Comparison of ENCODE assay signal across 28 cellular contexts in the genomic region with DNA sequence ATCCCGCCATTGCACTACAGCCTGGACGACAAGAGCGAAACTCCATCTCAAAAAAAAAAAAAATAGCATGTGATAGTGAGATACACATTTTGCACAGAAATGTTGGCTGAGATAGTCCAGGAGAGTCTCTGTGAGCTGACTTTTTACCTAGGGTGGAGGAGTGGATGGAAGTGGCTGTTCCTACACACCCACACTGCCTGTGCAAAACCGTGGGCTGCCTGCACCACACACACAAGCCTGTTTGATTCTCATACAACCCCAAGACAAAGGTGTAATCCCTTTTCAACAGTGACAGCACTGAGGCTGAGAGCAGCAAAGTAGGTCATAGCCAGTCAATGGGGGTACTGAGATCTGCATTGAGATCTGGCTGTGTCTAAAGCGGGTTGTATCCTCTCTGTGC.
A peak's percentile ranks its signal among the peaks of the same experiment; 100 is the strongest.
DNase-seq lines count a peak whose midpoint lies in the region; ATAC-seq, FAIRE-seq and TF ChIP-seq lines count a peak whose summit lies in the region.
"Had no signal": no experiment of that assay in that cellular context is flagged by ENCODE, and none has a peak within 500 bp of the region (broad histone marks: within the 10 kb centered on the region; RNA-seq: fewer than 3 reads in every experiment).

No MANE protein-coding gene starts in this region.

- H3K27ac ChIP-seq in HEK293 (ENCODE audit: extremely low read depth, low read depth, low read length), result no peak overlapping the region
- H3K27ac ChIP-seq in K562 (ENCODE audit: extremely low read depth, low read depth, low read length), result no peak overlapping the region
- H3K27ac ChIP-seq in mesendoderm (ENCODE audit: low read depth, low read length), result no peak overlapping the region
- H3K27ac ChIP-seq: BLaER1 had no signal

- no peak overlapping the region for H3K4me3 ChIP-seq in HEK293 (ENCODE audit: low read depth, low read length)
- no peak overlapping the region for H3K4me3 ChIP-seq in K562
- H3K4me3 ChIP-seq in mesendoderm (ENCODE audit: low read length), result no peak overlapping the region
- H3K4me3 ChIP-seq: BLaER1, GM12878 had no signal

- CTCF ChIA-PET in HEK293 (lab: Yijun Ruan, JAX) (interaction anchor here (0.6 kb wide), 2 partner anchors 48 to 201 kb away, joined by 3 to 11 read pairs; no protein-coding TSS in a partner anchor), K562 (lab: Yijun Ruan, JAX; ENCODE audit: low intra/inter-chr PET ratio) (no interaction called here)

- no peak for TF ChIP-seq RAD21 in K562 (CRISPR knock-in tag; conservative IDR thresholded peaks at IDR 0.05 in 1 of 2, IDR thresholded peaks at IDR 0.05 in 1 of 2)

- TF ChIP-seq EP300 in K562 (IDR thresholded peaks at IDR 0.05; ENCODE audit: low read length), result no peak

- no peak overlapping the region for H4K8ac ChIP-seq in mesendoderm (ENCODE audit: low read depth, low read length)

- H4K20me1 ChIP-seq in K562 (replicated peaks; ENCODE audit: control insufficient read depth, insufficient read depth, low read length), result no peaks in the 10 kb centered on the region
- H4K20me1 ChIP-seq: BLaER1 had no signal

- no peak for FAIRE-seq in K562 (lab: Jason Lieb, UNC)
- FAIRE-seq: A204.1, GM12878, GM12892, GM18507 had no signal

- no peak overlapping the region for H2AFZ ChIP-seq in K562 (ENCODE audit: low read depth, low read length)

- H3K9me3 ChIP-seq in HEK293 (ENCODE audit: control insufficient read depth, insufficient read depth, low read depth, low read length) (no peaks in the 10 kb centered on the region), K562 (replicated peaks; ENCODE audit: control insufficient read depth, insufficient read depth, low read depth, low read length) (no peaks in the 10 kb centered on the region)
- H3K9me3 ChIP-seq: BE2C, BLaER1 had no signal

- no peak overlapping the region for H3K4ac ChIP-seq in mesendoderm (ENCODE audit: low read depth, low read length)

- H2BK15ac ChIP-seq in mesendoderm (replicated peaks; ENCODE audit: low read depth), result no peak overlapping the region

- no peaks in the 10 kb centered on the region for H3K79me2 ChIP-seq in K562 (ENCODE audit: control insufficient read depth, insufficient read depth, low read length)
- H3K79me2 ChIP-seq in mesendoderm (ENCODE audit: control insufficient read depth, insufficient read depth, low read length), result no peaks in the 10 kb centered on the region

- H3K56ac ChIP-seq in mesendoderm (ENCODE audit: low read length), result no peak overlapping the region

- H3K27me3 ChIP-seq in K562 (ENCODE audit: control insufficient read depth in 2 of 2, insufficient read depth in 2 of 2, low read length in 2 of 2) (no peaks in the 10 kb centered on the region), mesendoderm (ENCODE audit: insufficient read depth, low read length, poor library complexity) (no peaks in the 10 kb centered on the region)
- H3K27me3 ChIP-seq: BE2C, BLaER1 had no signal

- no peak overlapping the region for H3K18ac ChIP-seq in mesendoderm (ENCODE audit: low read length)

- POLR2A ChIA-PET in HEK293 (lab: Yijun Ruan, JAX) (no interaction called here), K562 (lab: Yijun Ruan, JAX) (interaction anchor here (0.6 to 3.7 kb wide), 3 partner anchors 9 to 17 kb away, joined by 4 to 11 read pairs (median 6); no protein-coding TSS in a partner anchor)

- no peak overlapping the region for H2BK120ac ChIP-seq in mesendoderm (ENCODE audit: low read depth, low read length)

- no peak for TF ChIP-seq POLR2A in K562 (conservative IDR thresholded peaks at IDR 0.05)

- no peak overlapping the region for H3K4me2 ChIP-seq in K562 (ENCODE audit: insufficient read depth, low read length)
- no peak overlapping the region for H3K4me2 ChIP-seq in mesendoderm (ENCODE audit: low read length)
- H3K4me2 ChIP-seq: BLaER1 had no signal

- no peak overlapping the region for H2BK5ac ChIP-seq in mesendoderm (ENCODE audit: low read length)

- H3K9ac ChIP-seq in K562 (ENCODE audit: insufficient read depth in 1 of 2, low read depth in 2 of 2, low read length in 2 of 2), result no peak overlapping the region
- no peak overlapping the region for H3K9ac ChIP-seq in mesendoderm (ENCODE audit: low read length)
- H3K9ac ChIP-seq: BLaER1 had no signal

- H2AK5ac ChIP-seq in mesendoderm (ENCODE audit: low read length), result no peak overlapping the region

- TF ChIP-seq CTCF in HEK293 (tag by site-specific recombination; IDR thresholded peaks at IDR 0.05), result no peak
- TF ChIP-seq CTCF in K562 (IDR thresholded peaks at IDR 0.05 in 2 of 3, conservative IDR thresholded peaks at IDR 0.05 in 1 of 3; ENCODE audit: insufficient read depth in 2 of 3, low read depth in 1 of 3, low read length in 3 of 3), result no peak

- H4K5ac ChIP-seq in mesendoderm (ENCODE audit: low read length), result no peak overlapping the region

- intact Hi-C loops in K562 (cut with micrococcal nuclease) (no loop called here), head of caudate nucleus (cut with DNase I) (no loop called here)

- 81% methylated on average over 3 of the region's 5 CpGs for WGBS in K562 (ENCODE audit: insufficient coverage, low coverage, missing lambda C conversion rate)
- no CpG with 5 or more reads among the region's 5 CpGs for WGBS in mesendoderm (ENCODE audit: extremely low coverage, insufficient coverage, low lambda C conversion rate)

- ATAC-seq in K562 (peak; percentile 20; the same call in 2 of the 3 replicates), HG03565 (IDR thresholded peaks at IDR 0.05; ENCODE audit: unreplicated experiment) (no peak)
- ATAC-seq: GM12878 had no signal

- H3K79me1 ChIP-seq in mesendoderm (ENCODE audit: low read length), result no peaks in the 10 kb centered on the region

- BruUV-seq in K562 (replicated peaks; lab: Mats Ljungman, UMichigan), result no TSS peak

- in situ Hi-C loops in K562 (cut with MboI), result no loop called here

- DNase-seq in K562 (ENCODE audit: extremely low read depth in 1 of 4, low spot score in 3 of 4), result no peak
- peak; percentile 19 to 90 (median 64) for DNase-seq in head of caudate nucleus
- peak; percentile 73 for DNase-seq in putamen (ENCODE audit: low spot score)
- no peak for DNase-seq in NCI-H1105 (lab: John Stamatoyannopoulos, UW)
- DNase-seq in mesendoderm, result no peak
- no peak for DNase-seq in NCI-H1092 treated with DMSO at 0.1 percent for 48 hours (lab: John Stamatoyannopoulos, UW)
- DNase-seq: 8988T; ACHN; BE2C; C1 segment of cervical spinal cord; CD4-positive, alpha-beta memory T cell; CD4-positive, CD25-positive, alpha-beta regulatory T cell; CD8-positive, alpha-beta memory T cell; COR-L47; DMS 273 treated with DMSO at 0.1 percent for 48 hours; DMS153; DMS53; DMS79; DND-41; EL; GDM1 had no signal

- H3K36me3 ChIP-seq in HEK293 (ENCODE audit: control insufficient read depth in 2 of 2, insufficient read depth in 1 of 2, low read length in 2 of 2), result no peaks in the 10 kb centered on the region
- no peaks in the 10 kb centered on the region for H3K36me3 ChIP-seq in K562 (ENCODE audit: control insufficient read depth, insufficient read depth, low read length)
- H3K36me3 ChIP-seq in mesendoderm (ENCODE audit: control insufficient read depth, insufficient read depth, low read length), result no peaks in the 10 kb centered on the region
- H3K36me3 ChIP-seq: BE2C, BLaER1 had no signal

- H3K4me1 ChIP-seq in HEK293 (ENCODE audit: control insufficient read depth, insufficient read depth, low read length) (no peaks in the 10 kb centered on the region), K562 (replicated peaks in 1 of 2; ENCODE audit: control insufficient read depth in 2 of 2, insufficient read depth in 2 of 2, low read length in 2 of 2) (peaks cover 0 to 7% of the 10 kb centered on the region in 2 experiments; a peak in 4 of 5 replicates), mesendoderm (ENCODE audit: control insufficient read depth, low read depth, low read length) (no peaks in the 10 kb centered on the region)

- no peak overlapping the region for H3K23ac ChIP-seq in mesendoderm (ENCODE audit: low read length)

- no peaks in the 10 kb centered on the region for H3K9me1 ChIP-seq in K562 (ENCODE audit: control insufficient read depth, insufficient read depth, low read length)

TF ChIP-seq in HEK293, 187 proteins besides CTCF, POLR2A, EP300 and RAD21 (continues in another document):
- no peak for TF ChIP-seq ZBTB49 (tag by site-specific recombination; IDR thresholded peaks at IDR 0.05; ENCODE audit: low read depth)

TF ChIP-seq in K562, 482 proteins besides CTCF, POLR2A, EP300 and RAD21 (continues in another document):
- TF ChIP-seq, protein P1, sequence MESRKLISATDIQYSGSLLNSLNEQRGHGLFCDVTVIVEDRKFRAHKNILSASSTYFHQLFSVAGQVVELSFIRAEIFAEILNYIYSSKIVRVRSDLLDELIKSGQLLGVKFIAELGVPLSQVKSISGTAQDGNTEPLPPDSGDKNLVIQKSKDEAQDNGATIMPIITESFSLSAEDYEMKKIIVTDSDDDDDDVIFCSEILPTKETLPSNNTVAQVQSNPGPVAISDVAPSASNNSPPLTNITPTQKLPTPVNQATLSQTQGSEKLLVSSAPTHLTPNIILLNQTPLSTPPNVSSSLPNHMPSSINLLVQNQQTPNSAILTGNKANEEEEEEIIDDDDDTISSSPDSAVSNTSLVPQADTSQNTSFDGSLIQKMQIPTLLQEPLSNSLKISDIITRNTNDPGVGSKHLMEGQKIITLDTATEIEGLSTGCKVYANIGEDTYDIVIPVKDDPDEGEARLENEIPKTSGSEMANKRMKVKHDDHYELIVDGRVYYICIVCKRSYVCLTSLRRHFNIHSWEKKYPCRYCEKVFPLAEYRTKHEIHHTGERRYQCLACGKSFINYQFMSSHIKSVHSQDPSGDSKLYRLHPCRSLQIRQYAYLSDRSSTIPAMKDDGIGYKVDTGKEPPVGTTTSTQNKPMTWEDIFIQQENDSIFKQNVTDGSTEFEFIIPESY (CRISPR knock-in tag; IDR thresholded peaks at IDR 0.05), result no peak
- TF ChIP-seq ZNF75A (CRISPR knock-in tag; IDR thresholded peaks at IDR 0.05) (no peak), OTX1 (CRISPR knock-in tag; IDR thresholded peaks at IDR 0.05) (no peak), POLR2AphosphoS2 (IDR thresholded peaks at IDR 0.05; ENCODE audit: low read length) (peak; percentile 61; the same call in 1 of the 2 replicates), ZNF511 (CRISPR knock-in tag; IDR thresholded peaks at IDR 0.05) (no peak), ZNF77 (CRISPR knock-in tag; IDR thresholded peaks at IDR 0.05) (no peak)
- TF ChIP-seq, protein P2, sequence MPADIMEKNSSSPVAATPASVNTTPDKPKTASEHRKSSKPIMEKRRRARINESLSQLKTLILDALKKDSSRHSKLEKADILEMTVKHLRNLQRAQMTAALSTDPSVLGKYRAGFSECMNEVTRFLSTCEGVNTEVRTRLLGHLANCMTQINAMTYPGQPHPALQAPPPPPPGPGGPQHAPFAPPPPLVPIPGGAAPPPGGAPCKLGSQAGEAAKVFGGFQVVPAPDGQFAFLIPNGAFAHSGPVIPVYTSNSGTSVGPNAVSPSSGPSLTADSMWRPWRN (IDR thresholded peaks at IDR 0.05; ENCODE audit: low read depth), result no peak

Comparison
In these comparisons a context has a peak if more than half of its experiments do, and no peak if none do; other contexts are left out.
1. DNase-seq: peak in head of caudate nucleus (42 of 42) and putamen (single experiment); none in K562 (0 of 4), NCI-H1105 (single experiment), mesendoderm (single experiment) and NCI-H1092 treated with DMSO at 0.1 percent for 48 hours (single experiment).